In genomic region chr10:119778776-119779445, GRCh38 we compare ENCODE assay signal across 17 cellular contexts. TPM values are rescaled to one million over a fixed set of nuclear protein-coding genes. Genes with fewer than 3 reads are reported as not detected.
DNase-seq lines count a peak whose midpoint lies in the region; ATAC-seq, FAIRE-seq and TF ChIP-seq lines count a peak whose summit lies in the region.
"Had no signal": no experiment of that assay in that cellular context is flagged by ENCODE, and none has a peak within 500 bp of the region (broad histone marks: within the 10 kb centered on the region; RNA-seq: fewer than 3 reads in every experiment).

No MANE protein-coding gene starts in this region.

- DNase-seq in mammary epithelial cell (peak; percentile 25), MCF 10A (ENCODE audit: unreplicated experiment) (no peak), T-helper 17 cell (no peak), astrocyte (ENCODE audit: low read depth) (no peak)
- DNase-seq in stimulated activated naive B cell treated with anti-CD40 and anti-IgM and Interleukin-4, amounts not matched to agents 10 μg/mL and 1 μg/mL and 100 μg/mL, for 72 hours, result no peak
- no peak for DNase-seq in naive thymus-derived CD4-positive, alpha-beta T cell
- DNase-seq in activated naive CD4-positive, alpha-beta T cell treated with anti-CD3 and anti-CD28 coated beads, Interleukin-2, amount 50 U/mL, for 72 hours (ENCODE audit: low spot score in 2 of 2), result no peak
- DNase-seq: C1 segment of cervical spinal cord; Calu3; CD4-positive, alpha-beta T cell; DMS 273 treated with DMSO at 0.1 percent for 48 hours; HCEC 1CT had no signal

- H3K27me3 ChIP-seq in mammary epithelial cell (ENCODE audit: insufficient read depth, low read length) (no peaks in the 10 kb centered on the region), astrocyte (ENCODE audit: insufficient read depth, low read length) (no peaks in the 10 kb centered on the region)
- no peaks in the 10 kb centered on the region for H3K27me3 ChIP-seq in naive thymus-derived CD4-positive, alpha-beta T cell (ENCODE audit: control insufficient read depth in 2 of 2, insufficient read depth in 2 of 2, low read length in 2 of 2)

- WGBS in mammary epithelial cell (ENCODE audit: low coverage, missing lambda C conversion rate), result 95% methylated on average over 7 of the region's 7 CpGs

- intact Hi-C loops in mammary epithelial cell (cut with micrococcal nuclease) (no loop called here), MCF 10A (cut with micrococcal nuclease) (no loop called here)
- intact Hi-C loops in naive thymus-derived CD4-positive, alpha-beta T cell (cut with micrococcal nuclease), result no loop called here

- no peak for ATAC-seq in T-helper 17 cell
- no peak for ATAC-seq in stimulated activated naive B cell treated with anti-CD40 and anti-IgM and Interleukin-4, amounts not matched to agents 10 μg/mL and 1 μg/mL and 100 μg/mL, for 72 hours (replicated peaks)
- no peak for ATAC-seq in HG03457 (IDR thresholded peaks at IDR 0.05; ENCODE audit: unreplicated experiment)
- ATAC-seq in naive thymus-derived CD4-positive, alpha-beta T cell, result no peak
- no peak for ATAC-seq in activated naive CD4-positive, alpha-beta T cell treated with anti-CD3 and anti-CD28 coated beads, Interleukin-2, amount 50 U/mL, for 72 hours
- ATAC-seq: GM12878, HepG2 had no signal

- H3K27ac Mint-ChIP-seq in MCF 10A (ENCODE audit: low read depth, unreplicated experiment) (no peak overlapping the region), T-helper 17 cell (peak overlapping the region; percentile 66), astrocyte (ENCODE audit: unreplicated experiment) (no peak overlapping the region)
- peak overlapping the region; percentile 15 for H3K27ac Mint-ChIP-seq in stimulated activated naive B cell treated with anti-CD40 and anti-IgM and Interleukin-4, amounts not matched to agents 10 μg/mL and 1 μg/mL and 100 μg/mL, for 72 hours
- H3K27ac Mint-ChIP-seq in naive thymus-derived CD4-positive, alpha-beta T cell, result peak overlapping the region in 1 of 9 donors; percentile 17
- H3K27ac Mint-ChIP-seq in activated naive CD4-positive, alpha-beta T cell treated with anti-CD3 and anti-CD28 coated beads, Interleukin-2, amount 50 U/mL, for 72 hours, result no peak overlapping the region
- H3K27ac Mint-ChIP-seq: CD4-positive, alpha-beta T cell had no signal

- H3K9me3 ChIP-seq in mammary epithelial cell (replicated peaks; ENCODE audit: insufficient read depth, low read length) (no peaks in the 10 kb centered on the region), T-helper 17 cell (ENCODE audit: control insufficient read depth, low read length, poor library complexity, severe bottlenecking) (no peaks in the 10 kb centered on the region), astrocyte (ENCODE audit: insufficient read depth, low read depth, low read length) (no peaks in the 10 kb centered on the region)
- no peaks in the 10 kb centered on the region for H3K9me3 ChIP-seq in naive thymus-derived CD4-positive, alpha-beta T cell (ENCODE audit: control insufficient read depth in 2 of 3, low read length in 3 of 3)

- H3K36me3 ChIP-seq in mammary epithelial cell (ENCODE audit: insufficient read depth, low read length) (no peaks in the 10 kb centered on the region), astrocyte (ENCODE audit: insufficient read depth, low read length) (no peaks in the 10 kb centered on the region)
- no peaks in the 10 kb centered on the region for H3K36me3 ChIP-seq in naive thymus-derived CD4-positive, alpha-beta T cell (ENCODE audit: control insufficient read depth in 2 of 3, insufficient read depth in 3 of 3, low read length in 3 of 3)

- no peak overlapping the region for H3K9ac ChIP-seq in mammary epithelial cell (ENCODE audit: insufficient read depth, low read length)
- no peak overlapping the region for H3K9ac ChIP-seq in astrocyte (ENCODE audit: low read length)

- H3K36me3 Mint-ChIP-seq in MCF 10A (ENCODE audit: insufficient read depth, unreplicated experiment) (peaks cover 6% of the 10 kb centered on the region), T-helper 17 cell (ENCODE audit: low read depth) (peaks cover 4% of the 10 kb centered on the region), astrocyte (ENCODE audit: low read depth, unreplicated experiment) (no peaks in the 10 kb centered on the region)
- peaks cover 24 to 45% of the 10 kb centered on the region in 2 donors for H3K36me3 Mint-ChIP-seq in stimulated activated naive B cell treated with anti-CD40 and anti-IgM and Interleukin-4, amounts not matched to agents 10 μg/mL and 1 μg/mL and 100 μg/mL, for 72 hours
- H3K36me3 Mint-ChIP-seq in naive thymus-derived CD4-positive, alpha-beta T cell, result peaks cover 0 to 17% (median 6%) of the 10 kb centered on the region in 5 donors
- peaks cover 0 to 7% of the 10 kb centered on the region in 2 donors for H3K36me3 Mint-ChIP-seq in activated naive CD4-positive, alpha-beta T cell treated with anti-CD3 and anti-CD28 coated beads, Interleukin-2, amount 50 U/mL, for 72 hours

- no peaks in the 10 kb centered on the region for H4K20me1 ChIP-seq in mammary epithelial cell (ENCODE audit: insufficient read depth, low read length)
- no peaks in the 10 kb centered on the region for H4K20me1 ChIP-seq in astrocyte (ENCODE audit: insufficient read depth, low read length)

- BruUV-seq in mammary epithelial cell (replicated peaks; lab: Mats Ljungman, UMichigan) (no TSS peak), MCF 10A (replicated peaks; lab: Mats Ljungman, UMichigan) (no TSS peak)

- CTCF ChIA-PET in mammary epithelial cell (lab: Charles Lee; ENCODE audit: low non-redundant PET), result no interaction called here
- CTCF ChIA-PET in MCF 10A (lab: Yijun Ruan, JAX), result interaction anchor here (1.5 kb wide), 1 partner anchor 28 kb away, joined by 7 read pairs; no protein-coding TSS in a partner anchor
- CTCF ChIA-PET in naive thymus-derived CD4-positive, alpha-beta T cell (lab: Charles Lee), result no interaction called here

- H3K27me3 Mint-ChIP-seq in MCF 10A (ENCODE audit: insufficient read depth, unreplicated experiment), result no peaks in the 10 kb centered on the region
- H3K27me3 Mint-ChIP-seq in T-helper 17 cell, result no peaks in the 10 kb centered on the region
- H3K27me3 Mint-ChIP-seq in astrocyte (ENCODE audit: low read depth, unreplicated experiment), result no peaks in the 10 kb centered on the region
- H3K27me3 Mint-ChIP-seq in stimulated activated naive B cell treated with anti-CD40 and anti-IgM and Interleukin-4, amounts not matched to agents 10 μg/mL and 1 μg/mL and 100 μg/mL, for 72 hours, result no peaks in the 10 kb centered on the region
- no peaks in the 10 kb centered on the region for H3K27me3 Mint-ChIP-seq in naive thymus-derived CD4-positive, alpha-beta T cell
- H3K27me3 Mint-ChIP-seq: CD4-positive, alpha-beta T cell had no signal

- FAIRE-seq in astrocyte (lab: Jason Lieb, UNC), result peak; percentile 5
- FAIRE-seq: GM12878, GM18507, HepG2 had no signal

- no peak overlapping the region for H3K27ac ChIP-seq in mammary epithelial cell (ENCODE audit: insufficient read depth, low read depth, low read length)
- no peak overlapping the region for H3K27ac ChIP-seq in astrocyte (ENCODE audit: low read depth, low read length)
- H3K27ac ChIP-seq in naive thymus-derived CD4-positive, alpha-beta T cell (ENCODE audit: low read depth, low read length), result no peak overlapping the region
- H3K27ac ChIP-seq: 22Rv1 had no signal

- in situ Hi-C loops in mammary epithelial cell (cut with MboI; ENCODE audit: low sequenced_read_pairs in 2 of 2), result no loop called here

- no peak overlapping the region for H3K4me3 Mint-ChIP-seq in MCF 10A (ENCODE audit: unreplicated experiment)
- H3K4me3 Mint-ChIP-seq in T-helper 17 cell, result no peak overlapping the region
- no peak overlapping the region for H3K4me3 Mint-ChIP-seq in astrocyte (ENCODE audit: unreplicated experiment)
- no peak overlapping the region for H3K4me3 Mint-ChIP-seq in stimulated activated naive B cell treated with anti-CD40 and anti-IgM and Interleukin-4, amounts not matched to agents 10 μg/mL and 1 μg/mL and 100 μg/mL, for 72 hours
- H3K4me3 Mint-ChIP-seq in naive thymus-derived CD4-positive, alpha-beta T cell, result no peak overlapping the region
- H3K4me3 Mint-ChIP-seq: CD4-positive, alpha-beta T cell had no signal

- peaks cover 5% of the 10 kb centered on the region for H3K4me1 Mint-ChIP-seq in MCF 10A (ENCODE audit: insufficient read depth, unreplicated experiment)
- H3K4me1 Mint-ChIP-seq in T-helper 17 cell, result peaks cover 4% of the 10 kb centered on the region
- H3K4me1 Mint-ChIP-seq in astrocyte (ENCODE audit: low read depth, unreplicated experiment), result peaks cover 7% of the 10 kb centered on the region
- peaks cover 22 to 46% of the 10 kb centered on the region in 2 donors for H3K4me1 Mint-ChIP-seq in stimulated activated naive B cell treated with anti-CD40 and anti-IgM and Interleukin-4, amounts not matched to agents 10 μg/mL and 1 μg/mL and 100 μg/mL, for 72 hours
- peaks cover 4 to 30% (median 13%) of the 10 kb centered on the region in 7 donors for H3K4me1 Mint-ChIP-seq in naive thymus-derived CD4-positive, alpha-beta T cell

- H3K4me3 ChIP-seq in mammary epithelial cell (replicated peaks in 1 of 3; ENCODE audit: insufficient read depth in 1 of 3, low read depth in 2 of 3, low read length in 3 of 3) (no peak overlapping the region), astrocyte (ENCODE audit: insufficient read depth, low read depth, low read length) (no peak overlapping the region)
- no peak overlapping the region for H3K4me3 ChIP-seq in naive thymus-derived CD4-positive, alpha-beta T cell (ENCODE audit: low read length)
- H3K4me3 ChIP-seq: GM12878 had no signal

- H3K4me2 ChIP-seq in mammary epithelial cell (ENCODE audit: insufficient read depth, low read depth, low read length), result no peak overlapping the region
- no peak overlapping the region for H3K4me2 ChIP-seq in astrocyte (ENCODE audit: low read length)

- H3K9me3 Mint-ChIP-seq in MCF 10A (ENCODE audit: unreplicated experiment) (no peaks in the 10 kb centered on the region), astrocyte (ENCODE audit: unreplicated experiment) (no peaks in the 10 kb centered on the region)
- no peaks in the 10 kb centered on the region for H3K9me3 Mint-ChIP-seq in stimulated activated naive B cell treated with anti-CD40 and anti-IgM and Interleukin-4, amounts not matched to agents 10 μg/mL and 1 μg/mL and 100 μg/mL, for 72 hours
- peaks cover 0 to 1% (median 0%) of the 10 kb centered on the region in 11 donors for H3K9me3 Mint-ChIP-seq in naive thymus-derived CD4-positive, alpha-beta T cell
- no peaks in the 10 kb centered on the region for H3K9me3 Mint-ChIP-seq in activated naive CD4-positive, alpha-beta T cell treated with anti-CD3 and anti-CD28 coated beads, Interleukin-2, amount 50 U/mL, for 72 hours
- H3K9me3 Mint-ChIP-seq: CD4-positive, alpha-beta T cell had no signal

- TF ChIP-seq CTCF in mammary epithelial cell (conservative IDR thresholded peaks at IDR 0.05 in 1 of 2, IDR thresholded peaks at IDR 0.05 in 1 of 2; ENCODE audit: extremely low read depth in 1 of 2, insufficient read depth in 1 of 2, low read depth in 1 of 2, low read length in 2 of 2) (no peak), MCF 10A (IDR thresholded peaks at IDR 0.05; ENCODE audit: unreplicated experiment) (no peak), astrocyte (IDR thresholded peaks at IDR 0.05; ENCODE audit: insufficient read depth, low read depth, low read length) (no peak)

- H3K79me2 ChIP-seq in mammary epithelial cell (ENCODE audit: insufficient read depth, low read length) (peaks cover 4% of the 10 kb centered on the region), astrocyte (ENCODE audit: insufficient read depth, low read length) (no peaks in the 10 kb centered on the region)

- H2AFZ ChIP-seq in mammary epithelial cell (ENCODE audit: low read depth, low read length) (no peak overlapping the region), astrocyte (ENCODE audit: low read depth, low read length) (no peak overlapping the region)

- POLR2A ChIA-PET in MCF 10A (lab: Yijun Ruan, JAX), result interaction anchor here (0.7 to 1.1 kb wide), 3 partner anchors 10 to 23 kb away, joined by 3 read pairs; no protein-coding TSS in a partner anchor
- POLR2A ChIA-PET in naive thymus-derived CD4-positive, alpha-beta T cell (lab: Charles Lee), result no interaction called here

- dilution Hi-C loops in mammary epithelial cell (cut with HindIII; ENCODE audit: low sequenced_read_pairs), result no loop called here

- no peaks in the 10 kb centered on the region for H3K4me1 ChIP-seq in mammary epithelial cell (ENCODE audit: insufficient read depth, low read length)
- no peaks in the 10 kb centered on the region for H3K4me1 ChIP-seq in astrocyte (ENCODE audit: insufficient read depth, low read length)
- H3K4me1 ChIP-seq in naive thymus-derived CD4-positive, alpha-beta T cell (ENCODE audit: control insufficient read depth in 2 of 2, insufficient read depth in 2 of 2, low read length in 2 of 2), result no peaks in the 10 kb centered on the region

RNA-seq across cellular contexts. Expression of gene INPP5F, which starts 53.1 kb away (rescaled TPM):
- 10 to 100 TPM; 19.3 to 22.1 TPM for total RNA-seq in mammary epithelial cell
- 9.8 TPM for polyA plus RNA-seq in mammary epithelial cell
- polyA minus RNA-seq in mammary epithelial cell, result 12.5 TPM
- total RNA-seq in MCF 10A (2022), result 10.3 and 14.9 TPM in 2 replicates
- 10 to 100 TPM; 10.4 to 11.9 TPM for total RNA-seq in T-helper 17 cell
- total RNA-seq in astrocyte, result 101 and 102 TPM in 2 replicates
- total RNA-seq in naive thymus-derived CD4-positive, alpha-beta T cell, result 10 to 100 TPM in 3 of 5 experiments, 1 to 10 TPM in 2; 8.5 to 12.1 (median 10.0) TPM
- polyA plus RNA-seq in naive thymus-derived CD4-positive, alpha-beta T cell, result 1 to 10 TPM; 3.4 to 3.5 TPM
- total RNA-seq in activated naive CD4-positive, alpha-beta T cell treated with anti-CD3 and anti-CD28 coated beads, Interleukin-2, amount 50 U/mL, for 72 hours, result 10 to 100 TPM; 23.0 to 27.3 TPM

Comparison
In these comparisons a context has a peak if more than half of its experiments do, and no peak if none do; other contexts are left out.
1. H3K27ac Mint-ChIP-seq: peak in T-helper 17 cell (single experiment) and stimulated activated naive B cell treated with anti-CD40 and anti-IgM and Interleukin-4, amounts not matched to agents 10 μg/mL and 1 μg/mL and 100 μg/mL, for 72 hours (single experiment); none in MCF 10A (single experiment), astrocyte (single experiment) and activated naive CD4-positive, alpha-beta T cell treated with anti-CD3 and anti-CD28 coated beads, Interleukin-2, amount 50 U/mL, for 72 hours (0 of 2).